Comparison of ENCODE assay signal across 35 cellular contexts in genomic region chr13:94739235-94739634, GRCh38.
"Had no signal": no experiment of that assay in that cellular context is flagged by ENCODE, and none has a peak within 500 bp of the region (broad histone marks: within the 10 kb centered on the region; RNA-seq: fewer than 3 reads in every experiment).

No MANE protein-coding gene starts in this region.

- DNase-seq: Karpas-422, Kasumi-1, MG63, MM.1S, MV-4-11, NCI-H1048, NCI-H1092, NCI-H1092 treated with DMSO at 0.1 percent for 48 hours, NCI-H1105, NCI-H1105 treated with DMSO at 0.1 percent for 48 hours, NCI-H1417, NCI-H1417 treated with DMSO at 0.1 percent for 48 hours, NCI-H1436, NCI-H1436 treated with DMSO at 0.1 percent for 48 hours, NCI-H146, NCI-H1694, NCI-H1694 treated with DMSO at 0.1 percent for 48 hours, NCI-H187, NCI-H187 treated with DMSO at 0.1 percent for 48 hours, NCI-H1930, NCI-H2029, NCI-H2029 treated with DMSO at 0.1 percent for 48 hours, NCI-H2081, NCI-H2081 treated with DMSO at 0.1 percent for 48 hours, NCI-H2107, NCI-H2171, NCI-H2171 treated with DMSO at 0.1 percent for 48 hours, NCI-H2227 treated with DMSO at 0.1 percent for 48 hours, NCI-H226, NCI-H345, NCI-H446, NCI-H446 treated with DMSO at 0.1 percent for 48 hours, NCI-H510A, NCI-H510A treated with DMSO at 0.1 percent for 48 hours, NCI-H524 had no signal

- H3K4me3 ChIP-seq: MG63 had no signal

- H3K9me3 ChIP-seq: MG63 had no signal
